ENCODE assay signal across 22 cellular contexts in the genomic region with DNA sequence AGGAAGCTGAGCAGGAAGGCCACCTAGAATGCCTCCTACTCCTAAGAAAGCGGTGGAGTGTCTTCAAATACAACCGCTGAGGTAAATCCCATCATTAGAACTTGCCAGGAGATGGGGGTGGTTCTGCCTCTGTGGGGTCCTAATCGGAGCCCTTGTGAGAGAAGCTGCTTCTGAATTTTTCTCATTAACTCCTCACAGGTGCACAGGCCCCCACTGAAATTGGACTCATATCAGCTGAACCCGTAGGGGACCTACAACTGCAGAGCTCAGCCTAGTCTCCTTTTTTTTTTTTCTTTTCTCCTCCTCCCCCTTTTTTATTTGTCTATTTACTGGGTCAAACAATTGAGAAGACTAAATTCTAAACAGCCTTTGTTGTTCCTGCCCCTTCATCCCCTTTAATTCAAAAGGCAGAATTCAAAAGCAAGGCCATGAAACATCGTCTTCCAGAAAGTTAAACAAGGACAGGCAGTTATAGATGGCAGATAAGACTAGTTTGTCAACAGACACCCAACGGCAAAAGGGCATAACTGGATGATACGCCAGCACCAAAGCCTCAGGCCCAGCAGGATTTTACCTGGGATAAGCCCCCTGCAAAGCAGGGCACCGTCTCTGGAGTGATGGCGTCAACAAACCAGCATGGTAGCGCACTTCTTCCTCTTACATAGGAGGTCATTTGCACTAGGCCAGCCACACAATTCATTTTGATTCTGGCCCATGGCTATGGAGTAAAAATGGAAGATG.
"Had no signal": no experiment of that assay in that cellular context is flagged by ENCODE, and none has a peak within 500 bp of the region (broad histone marks: within the 10 kb centered on the region; RNA-seq: fewer than 3 reads in every experiment).

No MANE protein-coding gene starts in this region.

- H3K36me3 Mint-ChIP-seq: stimulated activated effector memory CD8-positive, alpha-beta T cell treated with anti-CD3 and anti-CD28 coated beads, Interleukin-12 subunit alpha, Interleukin-12 subunit beta, amount 100 ng/mL, for 72 hours had no signal

- DNase-seq: colonic mucosa; dermis blood vessel endothelial cell; foreskin keratinocyte; head of caudate nucleus; kidney; left cardiac atrium; left ventricle myocardium inferior; lower lobe of right lung; mesendoderm; naive B cell; pancreas; psoas muscle; retina; right lobe of liver; stimulated activated CD4-positive, alpha-beta T cell treated with anti-CD3 and anti-CD28 coated beads, Interleukin-4, amount 100 ng/mL, for 1 hour; stimulated activated CD8-positive, alpha-beta memory T cell treated with anti-CD3 and anti-CD28 coated beads, Interleukin-4, amount 100 ng/mL, for 48 hours; tibial artery; upper lobe of left lung; uterus had no signal

- H3K4me1 ChIP-seq: colonic mucosa, foreskin keratinocyte, left ventricle myocardium inferior, lower lobe of right lung, pancreas, psoas muscle, right lobe of liver, tibial artery, upper lobe of left lung, uterus had no signal

- H3K27me3 ChIP-seq: colonic mucosa, foreskin keratinocyte, hepatocyte, pancreas, right lobe of liver, tibial artery, upper lobe of left lung, uterus had no signal

- H3K9me3 Mint-ChIP-seq: stimulated activated effector memory CD8-positive, alpha-beta T cell treated with anti-CD3 and anti-CD28 coated beads, Interleukin-12 subunit alpha, Interleukin-12 subunit beta, amount 100 ng/mL, for 72 hours had no signal

- ATAC-seq: foreskin keratinocyte; left cardiac atrium; lower lobe of right lung; pancreas; psoas muscle; right lobe of liver; stimulated activated effector memory CD8-positive, alpha-beta T cell treated with anti-CD3 and anti-CD28 coated beads, Interleukin-12 subunit alpha, Interleukin-12 subunit beta, amount 100 ng/mL, for 72 hours had no signal

- H3K4me3 Mint-ChIP-seq: stimulated activated effector memory CD8-positive, alpha-beta T cell treated with anti-CD3 and anti-CD28 coated beads, Interleukin-12 subunit alpha, Interleukin-12 subunit beta, amount 100 ng/mL, for 72 hours; stimulated activated naive CD8-positive, alpha-beta T cell treated with anti-CD3 and anti-CD28 coated beads, Interleukin-15, Interleukin-2, amounts not matched to agents 100 ng/mL and 50 ng/mL, for 24 hours had no signal

- H3K4me1 Mint-ChIP-seq: stimulated activated effector memory CD8-positive, alpha-beta T cell treated with anti-CD3 and anti-CD28 coated beads, Interleukin-12 subunit alpha, Interleukin-12 subunit beta, amount 100 ng/mL, for 72 hours had no signal

- H3K27ac Mint-ChIP-seq: stimulated activated effector memory CD8-positive, alpha-beta T cell treated with anti-CD3 and anti-CD28 coated beads, Interleukin-12 subunit alpha, Interleukin-12 subunit beta, amount 100 ng/mL, for 72 hours; stimulated activated naive CD8-positive, alpha-beta T cell treated with anti-CD3 and anti-CD28 coated beads, Interleukin-15, Interleukin-2, amounts not matched to agents 100 ng/mL and 50 ng/mL, for 24 hours had no signal

- H3K36me3 ChIP-seq: colonic mucosa, left ventricle myocardium inferior, lower lobe of right lung, pancreas, right lobe of liver, tibial artery, upper lobe of left lung, uterus had no signal

- H3K9me3 ChIP-seq: colonic mucosa, pancreas, right lobe of liver had no signal

- H3K4me3 ChIP-seq: colonic mucosa, hepatocyte, left ventricle myocardium inferior, lower lobe of right lung, pancreas, psoas muscle, right lobe of liver, tibial artery, upper lobe of left lung, uterus had no signal

- H3K27ac ChIP-seq: colonic mucosa, foreskin keratinocyte, hepatocyte, left ventricle myocardium inferior, lower lobe of right lung, pancreas, psoas muscle, right lobe of liver, tibial artery, upper lobe of left lung, uterus had no signal
